Comparison of ENCODE assay signal across 2 cellular contexts in the genomic region with DNA sequence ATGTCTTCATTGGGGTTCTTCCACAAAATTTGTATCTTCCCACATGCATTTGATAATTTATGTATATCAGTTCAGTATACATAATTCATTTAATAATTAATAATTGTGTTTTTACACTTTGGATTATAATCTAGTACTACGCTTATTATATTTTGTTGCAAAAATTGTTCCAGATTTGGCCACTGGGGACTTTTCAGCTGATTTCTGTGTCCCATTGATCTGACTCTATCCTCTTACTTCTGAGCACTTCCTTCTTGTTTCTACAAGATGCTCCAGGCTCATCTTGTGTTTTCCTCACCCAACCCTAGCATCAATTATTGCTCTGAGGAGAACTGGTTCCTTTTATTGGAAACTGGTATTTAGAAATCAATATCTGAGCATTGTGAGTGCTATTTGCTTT.
TF ChIP-seq lines count a peak whose summit lies in the region.

No MANE protein-coding gene starts in this region.

TF ChIP-seq in GM12878, 131 proteins besides CTCF, POLR2A, EP300 and RAD21:
- no peak for TF ChIP-seq IRF4 (IDR thresholded peaks at IDR 0.05; ENCODE audit: low read depth, low read length)
- TF ChIP-seq BMI1 (IDR thresholded peaks at IDR 0.05; ENCODE audit: borderline replicate concordance), result no peak

TF ChIP-seq in GM23338, 12 proteins besides CTCF, POLR2A, EP300 and RAD21:
- TF ChIP-seq POLR2AphosphoS5 (IDR thresholded peaks at IDR 0.05; ENCODE audit: low read depth) (no peak), CREB1 (CRISPR knock-in tag; IDR thresholded peaks at IDR 0.05; ENCODE audit: low read depth) (no peak), ZNF462 (CRISPR knock-in tag; IDR thresholded peaks at IDR 0.05) (no peak), EZH2phosphoT487 (IDR thresholded peaks at IDR 0.05; ENCODE audit: unreplicated experiment) (no peak), ZNF114 (CRISPR knock-in tag; IDR thresholded peaks at IDR 0.05) (no peak), STAT1 (IDR thresholded peaks at IDR 0.05; ENCODE audit: unreplicated experiment) (no peak), JUNB (IDR thresholded peaks at IDR 0.05; ENCODE audit: unreplicated experiment) (no peak), NANOG (IDR thresholded peaks at IDR 0.05; ENCODE audit: borderline replicate concordance) (no peak), EZH2 (IDR thresholded peaks at IDR 0.05; ENCODE audit: low read depth, unreplicated experiment) (no peak), ZNF331 (CRISPR knock-in tag; IDR thresholded peaks at IDR 0.05; ENCODE audit: low read depth) (no peak)
- TF ChIP-seq, protein P1, sequence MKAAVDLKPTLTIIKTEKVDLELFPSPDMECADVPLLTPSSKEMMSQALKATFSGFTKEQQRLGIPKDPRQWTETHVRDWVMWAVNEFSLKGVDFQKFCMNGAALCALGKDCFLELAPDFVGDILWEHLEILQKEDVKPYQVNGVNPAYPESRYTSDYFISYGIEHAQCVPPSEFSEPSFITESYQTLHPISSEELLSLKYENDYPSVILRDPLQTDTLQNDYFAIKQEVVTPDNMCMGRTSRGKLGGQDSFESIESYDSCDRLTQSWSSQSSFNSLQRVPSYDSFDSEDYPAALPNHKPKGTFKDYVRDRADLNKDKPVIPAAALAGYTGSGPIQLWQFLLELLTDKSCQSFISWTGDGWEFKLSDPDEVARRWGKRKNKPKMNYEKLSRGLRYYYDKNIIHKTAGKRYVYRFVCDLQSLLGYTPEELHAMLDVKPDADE (IDR thresholded peaks at IDR 0.05), result no peak
- TF ChIP-seq, protein P2, sequence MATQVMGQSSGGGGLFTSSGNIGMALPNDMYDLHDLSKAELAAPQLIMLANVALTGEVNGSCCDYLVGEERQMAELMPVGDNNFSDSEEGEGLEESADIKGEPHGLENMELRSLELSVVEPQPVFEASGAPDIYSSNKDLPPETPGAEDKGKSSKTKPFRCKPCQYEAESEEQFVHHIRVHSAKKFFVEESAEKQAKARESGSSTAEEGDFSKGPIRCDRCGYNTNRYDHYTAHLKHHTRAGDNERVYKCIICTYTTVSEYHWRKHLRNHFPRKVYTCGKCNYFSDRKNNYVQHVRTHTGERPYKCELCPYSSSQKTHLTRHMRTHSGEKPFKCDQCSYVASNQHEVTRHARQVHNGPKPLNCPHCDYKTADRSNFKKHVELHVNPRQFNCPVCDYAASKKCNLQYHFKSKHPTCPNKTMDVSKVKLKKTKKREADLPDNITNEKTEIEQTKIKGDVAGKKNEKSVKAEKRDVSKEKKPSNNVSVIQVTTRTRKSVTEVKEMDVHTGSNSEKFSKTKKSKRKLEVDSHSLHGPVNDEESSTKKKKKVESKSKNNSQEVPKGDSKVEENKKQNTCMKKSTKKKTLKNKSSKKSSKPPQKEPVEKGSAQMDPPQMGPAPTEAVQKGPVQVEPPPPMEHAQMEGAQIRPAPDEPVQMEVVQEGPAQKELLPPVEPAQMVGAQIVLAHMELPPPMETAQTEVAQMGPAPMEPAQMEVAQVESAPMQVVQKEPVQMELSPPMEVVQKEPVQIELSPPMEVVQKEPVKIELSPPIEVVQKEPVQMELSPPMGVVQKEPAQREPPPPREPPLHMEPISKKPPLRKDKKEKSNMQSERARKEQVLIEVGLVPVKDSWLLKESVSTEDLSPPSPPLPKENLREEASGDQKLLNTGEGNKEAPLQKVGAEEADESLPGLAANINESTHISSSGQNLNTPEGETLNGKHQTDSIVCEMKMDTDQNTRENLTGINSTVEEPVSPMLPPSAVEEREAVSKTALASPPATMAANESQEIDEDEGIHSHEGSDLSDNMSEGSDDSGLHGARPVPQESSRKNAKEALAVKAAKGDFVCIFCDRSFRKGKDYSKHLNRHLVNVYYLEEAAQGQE (IDR thresholded peaks at IDR 0.05; ENCODE audit: unreplicated experiment), result no peak
